Comparison of ENCODE assay signal across 1 cellular context in the genomic region with DNA sequence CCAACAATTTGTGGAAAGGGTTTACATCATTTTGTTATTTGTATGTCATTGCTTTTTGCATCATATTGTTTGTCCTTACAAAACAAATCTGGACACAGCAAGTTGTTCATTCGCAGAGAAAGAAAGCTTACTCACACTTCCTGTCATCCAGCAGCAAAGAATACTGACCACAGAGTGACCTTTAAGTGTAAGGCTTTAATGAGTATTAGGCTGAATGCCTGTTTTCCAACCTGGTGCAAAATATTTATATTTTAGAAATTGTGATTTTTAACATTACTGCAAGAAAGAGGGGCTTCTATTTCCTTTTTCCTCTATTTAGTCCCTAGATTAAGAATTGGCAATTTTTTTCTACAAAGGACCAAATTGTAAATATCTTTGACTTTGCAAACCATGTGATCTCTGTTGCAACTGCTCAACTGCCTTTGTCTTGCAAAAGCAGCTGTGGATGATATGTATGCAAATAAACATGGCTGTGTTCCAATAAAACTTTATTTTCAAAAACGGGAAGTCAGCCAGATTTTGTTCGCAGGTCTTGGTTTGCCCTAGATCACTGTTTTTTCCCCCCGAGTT.
TF ChIP-seq lines count a peak whose summit lies in the region.

No MANE protein-coding gene starts in this region.

TF ChIP-seq in GM12878, 131 proteins besides CTCF, POLR2A, EP300 and RAD21 (continued from another document):
- TF ChIP-seq ZBTB40 (IDR thresholded peaks at IDR 0.05; ENCODE audit: borderline replicate concordance), result peak; percentile 84
- TF ChIP-seq POLR2AphosphoS5 (IDR thresholded peaks at IDR 0.05; ENCODE audit: low read length), result no peak
- no peak for TF ChIP-seq PML (IDR thresholded peaks at IDR 0.05; ENCODE audit: low read length)
